In genomic region chr3:70072754-70073153, GRCh38 we compare ENCODE assay signal across 30 cellular contexts.
"Had no signal": no experiment of that assay in that cellular context is flagged by ENCODE, and none has a peak within 500 bp of the region (broad histone marks: within the 10 kb centered on the region; RNA-seq: fewer than 3 reads in every experiment).

No MANE protein-coding gene starts in this region.

- ATAC-seq: activated CD4-positive, CD25-positive, alpha-beta regulatory T cell treated with anti-CD3 and anti-CD28 coated beads, Interleukin-2, amount 50 U/mL, for 24 hours; activated naive CD8-positive, alpha-beta T cell treated with anti-CD3 and anti-CD28 coated beads, Interleukin-2, amount 50 U/mL, for 24 hours; activated T-helper 17 cell treated with anti-CD3 and anti-CD28 coated beads, Interleukin-2, amount 50 U/mL, for 72 hours; left cardiac atrium; stimulated activated memory B cell treated with anti-CD40 and anti-IgM and Interleukin-4, amounts not matched to agents 10 μg/mL and 1 μg/mL and 100 μg/mL, for 72 hours; stimulated activated naive CD8-positive, alpha-beta T cell treated with anti-CD3 and anti-CD28 coated beads, Interleukin-15, amount 100 ng/mL, for 72 hours had no signal

- H3K27ac ChIP-seq: epithelial cell of prostate, ovary, suprapubic skin, WERI-Rb-1 had no signal

- H3K36me3 ChIP-seq: ovary, suprapubic skin, WERI-Rb-1 had no signal

- H3K4me1 Mint-ChIP-seq: activated naive CD4-positive, alpha-beta T cell treated with anti-CD3 and anti-CD28 coated beads, Interleukin-2, amount 50 U/mL, for 24 hours; activated naive CD8-positive, alpha-beta T cell treated with anti-CD3 and anti-CD28 coated beads, Interleukin-2, amount 50 U/mL, for 24 hours; activated T-helper 17 cell treated with anti-CD3 and anti-CD28 coated beads, Interleukin-2, amount 50 U/mL, for 72 hours; central memory CD8-positive, alpha-beta T cell; stimulated activated memory B cell treated with anti-CD40 and anti-IgM and Interleukin-4, amounts not matched to agents 10 μg/mL and 1 μg/mL and 100 μg/mL, for 72 hours; stimulated activated naive CD8-positive, alpha-beta T cell treated with anti-CD3 and anti-CD28 coated beads, Interleukin-15, amount 100 ng/mL, for 72 hours had no signal

- H3K4me3 Mint-ChIP-seq: activated CD4-positive, alpha-beta memory T cell treated with anti-CD3 and anti-CD28 coated beads for 36 hours; activated naive CD4-positive, alpha-beta T cell treated with anti-CD3 and anti-CD28 coated beads, Interleukin-2, amount 50 U/mL, for 24 hours; activated naive CD8-positive, alpha-beta T cell treated with anti-CD3 and anti-CD28 coated beads, Interleukin-2, amount 50 U/mL, for 24 hours; activated T-cell treated with anti-CD3 and anti-CD28 coated beads, Interleukin-2, amount 50 U/mL, for 24 hours; activated T-helper 17 cell treated with anti-CD3 and anti-CD28 coated beads, Interleukin-2, amount 50 U/mL, for 72 hours; central memory CD8-positive, alpha-beta T cell; stimulated activated memory B cell treated with anti-CD40 and anti-IgM and Interleukin-4, amounts not matched to agents 10 μg/mL and 1 μg/mL and 100 μg/mL, for 72 hours; stimulated activated naive CD8-positive, alpha-beta T cell treated with anti-CD3 and anti-CD28 coated beads, Interleukin-15, amount 100 ng/mL, for 72 hours; T-helper 1 cell treated with Interleukin-12 subunit alpha and Interleukin-12 subunit beta and Interleukin-4 antibody, amounts not matched to agents 30 μg/mL and 1 μg/mL, for 36 hours had no signal

- DNase-seq: activated CD4-positive, alpha-beta memory T cell treated with anti-CD3 and anti-CD28 coated beads for 36 hours; activated CD4-positive, alpha-beta T cell treated with anti-CD3 and anti-CD28 coated beads for 48 hours; activated CD8-positive, alpha-beta memory T cell treated with anti-CD3 and anti-CD28 coated beads, Interleukin-2, amount 50 U/mL, for 4 hours; activated gamma-delta T cell treated with Interleukin-2 at 50 U/mL for 16 hours; activated naive CD8-positive, alpha-beta T cell treated with anti-CD3 and anti-CD28 coated beads, Interleukin-2, amount 50 U/mL, for 24 hours; activated T-cell treated with anti-CD3 and anti-CD28 coated beads, Interleukin-2, amount 50 U/mL, for 24 hours; amygdala; dermis blood vessel endothelial cell; effector CD4-positive, alpha-beta T cell; glutamatergic neuron; left cardiac atrium; mammary epithelial cell; ovary; retina; stimulated activated CD4-positive, alpha-beta T cell treated with anti-CD3 and anti-CD28 coated beads, Interleukin-1b, Interleukin-23, amount 100 ng/mL, for 48 hours; stimulated activated CD4-positive, alpha-beta T cell treated with anti-CD3 and anti-CD28 coated beads, Interleukin-4, amount 100 ng/mL, for 4 hours; stimulated activated CD8-positive, alpha-beta memory T cell treated with anti-CD3 and anti-CD28 coated beads, Interleukin-4, amount 100 ng/mL, for 48 hours; stimulated activated naive CD8-positive, alpha-beta T cell treated with anti-CD3 and anti-CD28 coated beads, Interleukin-15, amount 100 ng/mL, for 72 hours; SW 1271; T-helper 9 cell; trophoblast cell; WERI-Rb-1 had no signal

- H3K4me3 ChIP-seq: suprapubic skin had no signal

- H3K27ac Mint-ChIP-seq: activated CD4-positive, alpha-beta memory T cell treated with anti-CD3 and anti-CD28 coated beads for 36 hours; activated naive CD4-positive, alpha-beta T cell treated with anti-CD3 and anti-CD28 coated beads, Interleukin-2, amount 50 U/mL, for 24 hours; activated naive CD8-positive, alpha-beta T cell treated with anti-CD3 and anti-CD28 coated beads, Interleukin-2, amount 50 U/mL, for 24 hours; activated T-cell treated with anti-CD3 and anti-CD28 coated beads, Interleukin-2, amount 50 U/mL, for 24 hours; activated T-helper 17 cell treated with anti-CD3 and anti-CD28 coated beads, Interleukin-2, amount 50 U/mL, for 72 hours; stimulated activated memory B cell treated with anti-CD40 and anti-IgM and Interleukin-4, amounts not matched to agents 10 μg/mL and 1 μg/mL and 100 μg/mL, for 72 hours; stimulated activated naive CD8-positive, alpha-beta T cell treated with anti-CD3 and anti-CD28 coated beads, Interleukin-15, amount 100 ng/mL, for 72 hours; T-helper 1 cell treated with Interleukin-12 subunit alpha and Interleukin-12 subunit beta and Interleukin-4 antibody, amounts not matched to agents 30 μg/mL and 1 μg/mL, for 36 hours had no signal

- H3K4me1 ChIP-seq: suprapubic skin had no signal

- H3K27me3 ChIP-seq: ovary had no signal

- H3K9me3 ChIP-seq: ovary, suprapubic skin had no signal

- H3K9me3 Mint-ChIP-seq: activated CD4-positive, alpha-beta memory T cell treated with anti-CD3 and anti-CD28 coated beads for 36 hours; activated naive CD4-positive, alpha-beta T cell treated with anti-CD3 and anti-CD28 coated beads, Interleukin-2, amount 50 U/mL, for 24 hours; activated naive CD8-positive, alpha-beta T cell treated with anti-CD3 and anti-CD28 coated beads, Interleukin-2, amount 50 U/mL, for 24 hours; activated T-cell treated with anti-CD3 and anti-CD28 coated beads, Interleukin-2, amount 50 U/mL, for 24 hours; activated T-helper 17 cell treated with anti-CD3 and anti-CD28 coated beads, Interleukin-2, amount 50 U/mL, for 72 hours; central memory CD8-positive, alpha-beta T cell; stimulated activated memory B cell treated with anti-CD40 and anti-IgM and Interleukin-4, amounts not matched to agents 10 μg/mL and 1 μg/mL and 100 μg/mL, for 72 hours; stimulated activated naive CD8-positive, alpha-beta T cell treated with anti-CD3 and anti-CD28 coated beads, Interleukin-15, amount 100 ng/mL, for 72 hours; T-helper 1 cell treated with Interleukin-12 subunit alpha and Interleukin-12 subunit beta and Interleukin-4 antibody, amounts not matched to agents 30 μg/mL and 1 μg/mL, for 36 hours had no signal

- H3K36me3 Mint-ChIP-seq: activated CD4-positive, alpha-beta memory T cell treated with anti-CD3 and anti-CD28 coated beads for 36 hours; activated naive CD4-positive, alpha-beta T cell treated with anti-CD3 and anti-CD28 coated beads, Interleukin-2, amount 50 U/mL, for 24 hours; stimulated activated memory B cell treated with anti-CD40 and anti-IgM and Interleukin-4, amounts not matched to agents 10 μg/mL and 1 μg/mL and 100 μg/mL, for 72 hours had no signal
